In genomic region chr15:92780816-92781215, GRCh38 we compare ENCODE assay signal across 18 cellular contexts.
DNase-seq lines count a peak whose midpoint lies in the region; ATAC-seq lines count a peak whose summit lies in the region.
"Had no signal": no experiment of that assay in that cellular context is flagged by ENCODE, and none has a peak within 500 bp of the region (broad histone marks: within the 10 kb centered on the region; RNA-seq: fewer than 3 reads in every experiment).

No MANE protein-coding gene starts in this region.

- ATAC-seq in esophagus mucosa: no peak
- no peak for ATAC-seq in left colon
- ATAC-seq: HCT116, psoas muscle, Right ventricle myocardium inferior had no signal

- intact Hi-C loops in head of caudate nucleus (cut with DNase I) (no loop called here), left colon (cut with DNase I, micrococcal nuclease) (no loop called here)

- DNase-seq in COR-L47 (lab: John Stamatoyannopoulos, UW) (peak; percentile 93), NCI-H1092 (lab: John Stamatoyannopoulos, UW) (peak; percentile 42), NCI-H2227 (lab: John Stamatoyannopoulos, UW; ENCODE audit: unreplicated experiment) (peak; percentile 72), head of caudate nucleus (peak in 32 of 42 donors; percentile 22 to 85 (median 54)), NCI-H2081 treated with DMSO at 0.1 percent for 48 hours (lab: John Stamatoyannopoulos, UW) (no peak), left colon (no peak)
- DNase-seq in stimulated activated CD4-positive, alpha-beta T cell treated with anti-CD3 and anti-CD28 coated beads, Interleukin-2, amount 100 ng/mL, for 24 hours: no peak
- DNase-seq: activated gamma-delta T cell treated with Interleukin-2 at 50 U/mL for 16 hours; CD4-positive, alpha-beta T cell; DMS79; foreskin melanocyte; MG63; psoas muscle; spleen; T-helper 1 cell had no signal

Comparison
In these comparisons a context has a peak if more than half of its experiments do, and no peak if none do; other contexts are left out.
1. DNase-seq: peak in COR-L47 (single experiment), NCI-H1092 (single experiment), NCI-H2227 (single experiment) and head of caudate nucleus (32 of 42); none in stimulated activated CD4-positive, alpha-beta T cell treated with anti-CD3 and anti-CD28 coated beads, Interleukin-2, amount 100 ng/mL, for 24 hours (0 of 2), NCI-H2081 treated with DMSO at 0.1 percent for 48 hours (single experiment) and left colon (0 of 2).